ENCODE assay signal across 16 cellular contexts in the genomic region with DNA sequence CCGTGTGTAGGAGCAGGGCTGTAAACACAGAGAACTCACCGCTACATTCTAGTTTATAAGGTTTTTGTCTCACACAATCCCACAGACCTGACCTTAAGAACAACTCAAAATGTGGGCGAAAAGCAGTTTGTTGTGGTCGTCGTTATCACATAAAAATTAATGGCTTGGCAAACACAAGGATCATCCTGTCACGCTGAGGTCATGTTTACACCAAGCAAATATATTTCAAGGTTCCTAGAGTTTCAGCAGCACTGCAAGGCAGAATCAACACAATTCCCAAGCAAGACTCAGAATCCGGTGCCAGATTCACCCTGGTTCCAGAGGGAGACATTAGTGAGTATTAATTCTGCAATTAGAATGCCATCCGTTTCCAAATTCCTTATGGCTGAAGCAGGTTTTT. TPM values are rescaled to one million over a fixed set of nuclear protein-coding genes. Genes with fewer than 3 reads are reported as not detected.
DNase-seq lines count a peak whose midpoint lies in the region; ATAC-seq and TF ChIP-seq lines count a peak whose summit lies in the region.
"Had no signal": no experiment of that assay in that cellular context is flagged by ENCODE, and none has a peak within 500 bp of the region (broad histone marks: within the 10 kb centered on the region; RNA-seq: fewer than 3 reads in every experiment).

No MANE protein-coding gene starts in this region.

- H3K4me3 Mint-ChIP-seq in endodermal cell: no peak overlapping the region
- peak overlapping the region; percentile 55 for H3K4me3 Mint-ChIP-seq in nephron progenitor cell
- H3K4me3 Mint-ChIP-seq: activated CD8-positive, alpha-beta T cell treated with anti-CD3 and anti-CD28 coated beads, Interleukin-2, amount 10 ng/mL, durations not matched to agents 7 days and 5 days; CD4-positive, CD25-positive, alpha-beta regulatory T cell had no signal

- H3K4me3 ChIP-seq in BJ (ENCODE audit: low read depth, low read length) (no peak overlapping the region), Loucy (ENCODE audit: low read length, poor library complexity, severe bottlenecking) (peak overlapping the region; percentile 4), endodermal cell (ENCODE audit: low read length) (no peak overlapping the region), right atrium auricular region (no peak overlapping the region)
- H3K4me3 ChIP-seq: coronary artery, thoracic aorta had no signal

- no peak for TF ChIP-seq CTCF in BJ (IDR thresholded peaks at IDR 0.05; ENCODE audit: insufficient read depth, low read depth, low read length)
- no peak for TF ChIP-seq CTCF in Loucy (conservative IDR thresholded peaks at IDR 0.05; ENCODE audit: low read length)
- no peak for TF ChIP-seq CTCF in endodermal cell (conservative IDR thresholded peaks at IDR 0.05)
- TF ChIP-seq CTCF in nephron progenitor cell (IDR thresholded peaks at IDR 0.05): no peak
- TF ChIP-seq CTCF in right atrium auricular region (IDR thresholded peaks at IDR 0.05): no peak

- H3K9me3 Mint-ChIP-seq in endodermal cell (no peaks in the 10 kb centered on the region), nephron progenitor cell (peaks cover 4% of the 10 kb centered on the region)
- H3K9me3 Mint-ChIP-seq: CD4-positive, CD25-positive, alpha-beta regulatory T cell had no signal

- H4K20me1 ChIP-seq in Loucy (ENCODE audit: insufficient read depth, low read length, poor library complexity, severe bottlenecking): no peaks in the 10 kb centered on the region

- WGBS in endodermal cell (ENCODE audit: insufficient coverage in 1 of 2, insufficient read length in 1 of 2), 2 experiments: 88 to 90% methylated on average over 8 of the region's 8 CpGs

- POLR2A ChIA-PET in BJ (lab: Charles Lee): no interaction called here

- no peak overlapping the region for H3K27ac ChIP-seq in endodermal cell (ENCODE audit: low read depth, low read length)
- no peak overlapping the region for H3K27ac ChIP-seq in right atrium auricular region
- H3K27ac ChIP-seq: coronary artery had no signal

- no peak for ATAC-seq in GM18517 (IDR thresholded peaks at IDR 0.05; ENCODE audit: unreplicated experiment)
- no peak for ATAC-seq in GM21717 (IDR thresholded peaks at IDR 0.05; ENCODE audit: unreplicated experiment)
- ATAC-seq: activated CD8-positive, alpha-beta T cell treated with anti-CD3 and anti-CD28 coated beads, Interleukin-2, amount 10 ng/mL, durations not matched to agents 7 days and 5 days had no signal

- H3K36me3 ChIP-seq in BJ (ENCODE audit: control insufficient read depth, insufficient read depth, low read length) (no peaks in the 10 kb centered on the region), Loucy (ENCODE audit: insufficient read depth, low read length) (no peaks in the 10 kb centered on the region), endodermal cell (ENCODE audit: control insufficient read depth, insufficient read depth, low read length) (no peaks in the 10 kb centered on the region), right atrium auricular region (no peaks in the 10 kb centered on the region)
- H3K36me3 ChIP-seq: thoracic aorta had no signal

- H3K27me3 ChIP-seq in BJ (ENCODE audit: control insufficient read depth, insufficient read depth, low read length) (no peaks in the 10 kb centered on the region), Loucy (ENCODE audit: insufficient read depth, low read length, poor library complexity, severe bottlenecking) (no peaks in the 10 kb centered on the region), endodermal cell (ENCODE audit: control insufficient read depth, insufficient read depth, low read length, poor library complexity, severe bottlenecking) (no peaks in the 10 kb centered on the region), right atrium auricular region (no peaks in the 10 kb centered on the region)

- H3K36me3 Mint-ChIP-seq in endodermal cell (ENCODE audit: low read depth) (no peaks in the 10 kb centered on the region), nephron progenitor cell (ENCODE audit: low read depth) (no peaks in the 10 kb centered on the region)
- H3K36me3 Mint-ChIP-seq: CD4-positive, CD25-positive, alpha-beta regulatory T cell had no signal

- H3F3A ChIP-seq in Loucy (ENCODE audit: low read depth): no peaks in the 10 kb centered on the region

- H3K4me2 ChIP-seq in Loucy (ENCODE audit: low read depth, low read length, poor library complexity, severe bottlenecking): peak overlapping the region; percentile 49

- H2AFZ ChIP-seq in Loucy (ENCODE audit: low read length): no peak overlapping the region

- H3K27me3 Mint-ChIP-seq in endodermal cell (ENCODE audit: insufficient read depth) (peaks cover 15% of the 10 kb centered on the region), nephron progenitor cell (ENCODE audit: low read depth, poor library complexity) (peaks cover 7% of the 10 kb centered on the region)

- H3K9me3 ChIP-seq in Loucy (ENCODE audit: insufficient read depth, low read depth, low read length) (no peaks in the 10 kb centered on the region), endodermal cell (ENCODE audit: control insufficient read depth, low read length) (peaks cover 8% of the 10 kb centered on the region), right atrium auricular region (no peaks in the 10 kb centered on the region)
- H3K9me3 ChIP-seq: thoracic aorta had no signal

- H3K4me1 ChIP-seq in Loucy (ENCODE audit: insufficient read depth, low read length, poor library complexity, severe bottlenecking) (peaks cover 23% of the 10 kb centered on the region), endodermal cell (ENCODE audit: control insufficient read depth, insufficient read depth, low read length) (peaks cover 14% of the 10 kb centered on the region), right atrium auricular region (peaks cover 0 to 27% of the 10 kb centered on the region in 2 donors)

- H3K4me1 Mint-ChIP-seq in endodermal cell (peaks cover 26% of the 10 kb centered on the region), nephron progenitor cell (peaks cover 80% of the 10 kb centered on the region)

- H3K9me2 ChIP-seq in Loucy (replicated peaks; ENCODE audit: low read depth, low read length): no peaks in the 10 kb centered on the region

- CTCF ChIA-PET in BJ (lab: Yijun Ruan, JAX): interaction anchor here (1.1 kb wide), 1 partner anchor 10 kb away, joined by 4 read pairs; no protein-coding TSS in a partner anchor

- H3K9ac ChIP-seq in Loucy (ENCODE audit: low read depth, low read length, poor library complexity, severe bottlenecking): no peak overlapping the region
- no peak overlapping the region for H3K9ac ChIP-seq in endodermal cell (ENCODE audit: extremely low read depth, low read length, poor library complexity, severe bottlenecking)

- DNase-seq in BJ (ENCODE audit: low read depth) (peak; percentile 87), endodermal cell (no peak), nephron progenitor cell (no peak), NCI-H1694 treated with DMSO at 0.1 percent for 48 hours (lab: John Stamatoyannopoulos, UW) (no peak), right atrium auricular region (ENCODE audit: low spot score) (no peak)
- DNase-seq: activated CD8-positive, alpha-beta T cell treated with anti-CD3 and anti-CD28 coated beads, Interleukin-2, amount 10 ng/mL, durations not matched to agents 7 days and 5 days; activated naive CD4-positive, alpha-beta T cell treated with anti-CD3 and anti-CD28 coated beads, Interleukin-2, amount 50 U/mL, for 16 hours; CD4-positive, CD25-positive, alpha-beta regulatory T cell; mammary epithelial cell; NCI-H774; T-helper 1 cell had no signal

- H3K79me2 ChIP-seq in Loucy (ENCODE audit: insufficient read depth, low read length): no peaks in the 10 kb centered on the region

- H3K27ac Mint-ChIP-seq in endodermal cell (peak overlapping the region; percentile 36), nephron progenitor cell (peak overlapping the region; percentile 94)
- H3K27ac Mint-ChIP-seq: activated CD8-positive, alpha-beta T cell treated with anti-CD3 and anti-CD28 coated beads, Interleukin-2, amount 10 ng/mL, durations not matched to agents 7 days and 5 days; CD4-positive, CD25-positive, alpha-beta regulatory T cell had no signal

RNA-seq across cellular contexts. Expression of a gene that starts 30.1 kb away (rescaled TPM):
- 1.6 and 2.5 TPM in 2 replicates for polyA plus RNA-seq in BJ (2011; rRNA removed)
- polyA minus RNA-seq in BJ (2011; rRNA and poly(A)+ RNA removed): 1.1 and 2.2 TPM in 2 replicates
- 1 to 10 TPM in 1 of 2 donors, under 1 TPM in 1; 0.80 to 1.4 TPM for total RNA-seq in endodermal cell
- polyA plus RNA-seq in endodermal cell (2013, experiment 1 of 2): 3.7 TPM
- 3.5 TPM for polyA plus RNA-seq in endodermal cell (2013, experiment 2 of 2)
- 1 to 10 TPM; 1.0 to 1.4 TPM for total RNA-seq in right atrium auricular region
